In the genomic region with DNA sequence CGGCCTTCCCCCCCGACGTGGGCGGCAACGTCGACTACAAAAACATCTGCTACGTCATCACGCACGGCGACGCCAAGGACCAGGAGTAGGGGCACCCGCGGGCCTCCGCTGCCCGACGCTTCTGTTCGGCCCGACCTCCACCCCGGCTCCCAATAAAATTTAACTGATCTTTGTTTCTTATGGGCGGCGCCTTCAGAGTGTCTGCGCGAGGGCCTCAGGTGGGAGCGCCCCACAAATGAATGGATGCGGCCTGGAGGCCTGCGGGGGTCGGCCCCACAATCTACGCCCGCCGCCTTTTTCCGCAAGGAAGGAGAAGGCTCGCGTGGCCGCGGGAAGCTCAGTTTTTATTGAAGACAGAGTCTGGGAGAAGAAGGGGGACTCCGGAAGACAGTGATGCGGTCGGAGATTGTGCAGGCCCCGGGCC, we compare ENCODE assay signal across 8 cellular contexts. TPM values are rescaled to one million over a fixed set of nuclear protein-coding genes. Genes with fewer than 3 reads are reported as not detected.
DNase-seq lines count a peak whose midpoint lies in the region; ATAC-seq and TF ChIP-seq lines count a peak whose summit lies in the region.

No MANE protein-coding gene starts in this region.

- TF ChIP-seq POLR2A in HCT116 (IDR thresholded peaks at IDR 0.05; ENCODE audit: borderline replicate concordance, extremely low read depth, insufficient read depth, insufficient read length): peak; percentile 63
- peak; percentile 56 to 82 for TF ChIP-seq POLR2A in tibial nerve (IDR thresholded peaks at IDR 0.05)

- no TSS peak for BruUV-seq in HCT116 (replicated peaks; lab: Mats Ljungman, UMichigan)

- no peaks in the 10 kb centered on the region for H4K20me1 ChIP-seq in HCT116 (ENCODE audit: insufficient read depth)

- WGBS in trophoblast cell (ENCODE audit: extremely low coverage, insufficient coverage, insufficient read length): no CpG with 5 or more reads among the region's 39 CpGs
- WGBS in tibial nerve, 2 donors: 0 to 1% methylated on average over 39 of the region's 39 CpGs

- peak overlapping the region; percentile 96 for H4K91ac ChIP-seq in trophoblast cell (ENCODE audit: low read depth, low read length)

- POLR2A ChIA-PET in HCT116 (lab: Charles Lee): no interaction called here

- peak; percentile 43 to 95 for TF ChIP-seq EP300 in tibial nerve (IDR thresholded peaks at IDR 0.05)

- H3K36me3 ChIP-seq in HCT116 (ENCODE audit: control insufficient read depth in 1 of 2, insufficient read depth in 2 of 2, low read length in 2 of 2): no peaks in the 10 kb centered on the region
- H3K36me3 ChIP-seq in trophoblast cell (ENCODE audit: control insufficient read depth in 1 of 2, insufficient read depth in 2 of 2, low read length in 2 of 2): peaks cover 0 to 3% of the 10 kb centered on the region in 2 experiments
- H3K36me3 ChIP-seq in tibial nerve: no peaks in the 10 kb centered on the region

- intact Hi-C loops in HCT116 (cut with micrococcal nuclease): loop anchor here (2.0 kb wide), 1 partner anchor 17 kb away; the partner anchor contains the start of gene ZNF48
- intact Hi-C loops in cardiac septum (cut with DNase I): loop anchor here (2.0 kb wide), 2 partner anchors 17 to 29 kb away; partner anchors contain the start of genes ZNF48 and ZNF771

- CTCF ChIA-PET in HCT116 (lab: Charles Lee): no interaction called here

- H2AFZ ChIP-seq in HCT116 (ENCODE audit: low read depth, low read length, poor library complexity, severe bottlenecking) (no peak overlapping the region), trophoblast cell (ENCODE audit: insufficient read depth, low read length, poor library complexity) (peak overlapping the region; percentile 77)

- H3K27ac ChIP-seq in HCT116 (ENCODE audit: low read depth, low read length) (peak overlapping the region; percentile 97), trophoblast cell (ENCODE audit: low read depth, low read length) (peak overlapping the region; percentile 99), tibial nerve (peak overlapping the region; percentile 99 to 100 (median 100))

- peak overlapping the region; percentile 92 for H2BK120ac ChIP-seq in trophoblast cell (ENCODE audit: insufficient read depth, low read length, poor library complexity)

- no peak for TF ChIP-seq RAD21 in HCT116 (IDR thresholded peaks at IDR 0.05; ENCODE audit: low read depth)

- no peak overlapping the region for H2BK12ac ChIP-seq in trophoblast cell (ENCODE audit: low read length)

- no peaks in the 10 kb centered on the region for H3K79me2 ChIP-seq in HCT116 (ENCODE audit: insufficient read depth, low read length)
- H3K79me2 ChIP-seq in trophoblast cell (ENCODE audit: control insufficient read depth, insufficient read depth, low read length, poor library complexity): peaks cover 12% of the 10 kb centered on the region

- peak overlapping the region; percentile 57 for H2AK5ac ChIP-seq in trophoblast cell (ENCODE audit: low read length)

- H3K27me3 ChIP-seq in HCT116 (ENCODE audit: insufficient read depth, low read length): no peaks in the 10 kb centered on the region
- no peaks in the 10 kb centered on the region for H3K27me3 ChIP-seq in trophoblast cell (ENCODE audit: insufficient read depth, low read length)
- no peaks in the 10 kb centered on the region for H3K27me3 ChIP-seq in tibial nerve

- TF ChIP-seq CTCF in HCT116 (IDR thresholded peaks at IDR 0.05 in 2 of 3, conservative IDR thresholded peaks at IDR 0.05 in 1 of 3; ENCODE audit: borderline replicate concordance in 1 of 3, insufficient read depth in 1 of 3, low read depth in 2 of 3, low read length in 2 of 3) (no peak), tibial nerve (IDR thresholded peaks at IDR 0.05) (peak in 1 of 5 experiments; percentile 12)

- H3K4ac ChIP-seq in trophoblast cell (ENCODE audit: low read depth, low read length): peak overlapping the region; percentile 85

- DNase-seq in G401 (ENCODE audit: low spot score) (peak; percentile 93), HCT116 (ENCODE audit: low read depth, low spot score) (peak; percentile 85), NAMALWA (ENCODE audit: low spot score) (peak; percentile 93), cardiac septum (ENCODE audit: low spot score) (peak; percentile 96), trophoblast cell (peak; percentile 76 to 86), tibial nerve (ENCODE audit: low spot score in 2 of 2) (peak; percentile 93 to 97)
- DNase-seq in activated naive CD8-positive, alpha-beta T cell treated with anti-CD3 and anti-CD28 coated beads, Interleukin-2, amount 50 U/mL, for 16 hours (ENCODE audit: low read depth, low spot score): peak; percentile 60

- peak overlapping the region; percentile 97 for H3K9ac ChIP-seq in HCT116 (ENCODE audit: low read length)
- peak overlapping the region; percentile 55 for H3K9ac ChIP-seq in trophoblast cell (ENCODE audit: low read length)

- H3K4me3 ChIP-seq in HCT116 (replicated peaks in 1 of 2; ENCODE audit: low read depth in 1 of 2, low read length in 2 of 2): peak overlapping the region; percentile 64 to 95
- H3K4me3 ChIP-seq in trophoblast cell (ENCODE audit: low read depth, low read length): peak overlapping the region; percentile 33
- H3K4me3 ChIP-seq in tibial nerve: peak overlapping the region; percentile 59 to 89 (median 72)

- H4K8ac ChIP-seq in trophoblast cell (ENCODE audit: low read depth, low read length): peak overlapping the region; percentile 96

- peak overlapping the region; percentile 95 for H3K18ac ChIP-seq in trophoblast cell (ENCODE audit: low read length)

- H3K23ac ChIP-seq in trophoblast cell (ENCODE audit: low read length): no peak overlapping the region

- H3K79me1 ChIP-seq in trophoblast cell (ENCODE audit: low read length): peaks cover 18% of the 10 kb centered on the region

- peak overlapping the region; percentile 92 for H3K14ac ChIP-seq in trophoblast cell (ENCODE audit: low read length)

- H3K9me3 ChIP-seq in HCT116 (ENCODE audit: control insufficient read depth in 1 of 2, insufficient read depth in 1 of 2, low read depth in 1 of 2, low read length in 2 of 2) (no peaks in the 10 kb centered on the region), trophoblast cell (ENCODE audit: insufficient read depth, low read depth, low read length) (no peaks in the 10 kb centered on the region), tibial nerve (no peaks in the 10 kb centered on the region)

- H3K4me2 ChIP-seq in HCT116 (ENCODE audit: low read length): peak overlapping the region; percentile 100
- peak overlapping the region; percentile 75 for H3K4me2 ChIP-seq in trophoblast cell (ENCODE audit: low read length)

- in situ Hi-C loops in G401 (cut with HindIII; ENCODE audit: low sequenced_read_pairs): no loop called here

- RAD21 ChIA-PET in HCT116 (lab: Charles Lee; ENCODE audit: low non-redundant PET in 1 of 2, low total read pairs in 2 of 2, uncharacterized antibody in 2 of 2, unreplicated experiment in 2 of 2): interaction anchor here in 1 of 2 experiments (1.0 kb wide), 1 partner anchor 40 kb away, joined by 13 read pairs; no protein-coding TSS in a partner anchor

- peaks cover 14 to 33% of the 10 kb centered on the region in 2 experiments for H3K4me1 ChIP-seq in HCT116 (ENCODE audit: control insufficient read depth in 1 of 2, insufficient read depth in 2 of 2, low read length in 2 of 2)
- H3K4me1 ChIP-seq in trophoblast cell (ENCODE audit: control insufficient read depth in 1 of 2, insufficient read depth in 2 of 2, low read length in 2 of 2): peaks cover 24 to 29% of the 10 kb centered on the region in 2 experiments
- H3K4me1 ChIP-seq in tibial nerve: peaks cover 0 to 29% (median 13%) of the 10 kb centered on the region in 4 donors

- ATAC-seq in HCT116 (peak; percentile 70), SK-N-SH treated with all-trans-retinoic acid at 6 μM for 48 hours (peak; percentile 62)

- no peaks in the 10 kb centered on the region for H3K9me2 ChIP-seq in HCT116 (ENCODE audit: insufficient read depth)

- H2BK5ac ChIP-seq in trophoblast cell (ENCODE audit: low read depth, low read length, poor library complexity): peak overlapping the region; percentile 96

- H4K12ac ChIP-seq in trophoblast cell (ENCODE audit: low read depth, low read length): peak overlapping the region; percentile 95

TF ChIP-seq in HCT116, 20 proteins besides CTCF, POLR2A, EP300 and RAD21 (continues in another document):
- peak; percentile 84 for TF ChIP-seq TCF7L2 (IDR thresholded peaks at IDR 0.05; ENCODE audit: borderline replicate concordance, extremely low read depth, insufficient read depth, insufficient read length)
- peak; percentile 73 for TF ChIP-seq POLR2AphosphoS5 (IDR thresholded peaks at IDR 0.05; ENCODE audit: low read depth, low read length)
- no peak for TF ChIP-seq EZH2phosphoT487 (IDR thresholded peaks at IDR 0.05; ENCODE audit: borderline replicate concordance)

RNA-seq across cellular contexts. Expression of gene MYL11, which starts 3.2 kb away (rescaled TPM):
- total RNA-seq in G401 (2014; rRNA removed; shearing (Covaris generic)): 0.58 TPM in 1 of 2 replicates, not detected in the other
- not detected for total RNA-seq in HCT116 (2021; ENCODE audit: unreplicated experiment)
- 0.46 and 1.4 TPM in 2 replicates for polyA plus RNA-seq in HCT116 (2012)
- 0.59 TPM for total RNA-seq in cardiac septum
- 4.0 and 5.0 TPM in 2 replicates for polyA plus RNA-seq in trophoblast cell (2013)
- not detected for total RNA-seq in tibial nerve

RNA-seq across cellular contexts. Expression of gene SEPTIN1, which starts 4.5 kb away (rescaled TPM):
- 0.10 and 0.86 TPM in 2 replicates for total RNA-seq in G401 (2014; rRNA removed; shearing (Covaris generic))
- total RNA-seq in HCT116 (2021; ENCODE audit: unreplicated experiment): 3.4 TPM
- 2.3 and 2.4 TPM in 2 replicates for polyA plus RNA-seq in HCT116 (2012)
- 2.2 TPM for total RNA-seq in cardiac septum
- 1.3 and 1.5 TPM in 2 replicates for polyA plus RNA-seq in trophoblast cell (2013)
- 1 to 10 TPM in 3 of 4 donors, not detected in 1; 1.4 to 4.8 (median 3.6) TPM for total RNA-seq in tibial nerve

RNA-seq across cellular contexts. Expression of gene TBC1D10B, which starts 7.5 kb away (rescaled TPM):
- 43.3 and 59.8 TPM in 2 replicates for total RNA-seq in G401 (2014; rRNA removed; shearing (Covaris generic))
- 49.2 TPM for total RNA-seq in HCT116 (2021; ENCODE audit: unreplicated experiment)
- 35.5 and 38.1 TPM in 2 replicates for polyA plus RNA-seq in HCT116 (2012)
- total RNA-seq in cardiac septum: 23.7 TPM
- 29.4 and 29.9 TPM in 2 replicates for polyA plus RNA-seq in trophoblast cell (2013)
- 10 to 100 TPM; 25.6 to 52.2 (median 31.1) TPM for total RNA-seq in tibial nerve

RNA-seq across cellular contexts. Expression of gene ZNF48, which starts 17.4 kb away (rescaled TPM):
- 30.4 and 41.8 TPM in 2 replicates for total RNA-seq in G401 (2014; rRNA removed; shearing (Covaris generic))
- total RNA-seq in HCT116 (2021; ENCODE audit: unreplicated experiment) (17.9 TPM), cardiac septum (6.1 TPM), tibial nerve (1 to 10 TPM; 5.5 to 7.5 (median 7.3) TPM)
- polyA plus RNA-seq in HCT116 (2012): 12.8 and 15.5 TPM in 2 replicates
- 11.6 and 12.1 TPM in 2 replicates for polyA plus RNA-seq in trophoblast cell (2013)

RNA-seq across cellular contexts. Expression of gene CD2BP2, which starts 22.7 kb away (rescaled TPM):
- total RNA-seq in G401 (2014; rRNA removed; shearing (Covaris generic)): 82.4 and 84.3 TPM in 2 replicates
- 51.8 TPM for total RNA-seq in HCT116 (2021; ENCODE audit: unreplicated experiment)
- 24.9 and 27.4 TPM in 2 replicates for polyA plus RNA-seq in HCT116 (2012)
- total RNA-seq in cardiac septum: 41.7 TPM
- polyA plus RNA-seq in trophoblast cell (2013): 35.5 and 38.3 TPM in 2 replicates
- 10 to 100 TPM; 31.8 to 42.7 (median 36.1) TPM for total RNA-seq in tibial nerve

Comparison
In these comparisons a context has a peak if more than half of its experiments do, and no peak if none do; other contexts are left out.
1. Peak in every context shown above with its lines: DNase-seq, ATAC-seq, H3K4me3 ChIP-seq and H3K27ac ChIP-seq.